In genomic region chr7:104534149-104534548, GRCh38 we compare ENCODE assay signal across 34 cellular contexts.
"Had no signal": no experiment of that assay in that cellular context is flagged by ENCODE, and none has a peak within 500 bp of the region (broad histone marks: within the 10 kb centered on the region; RNA-seq: fewer than 3 reads in every experiment).

No MANE protein-coding gene starts in this region.

- H3K4me2 ChIP-seq: KMS-11 had no signal

- H3K4me3 ChIP-seq: MG63 had no signal

- H3K27ac ChIP-seq: KMS-11 had no signal

- DNase-seq: Karpas-422, Kasumi-1, MG63, MM.1S, MV-4-11, NCI-H1048, NCI-H1092, NCI-H1092 treated with DMSO at 0.1 percent for 48 hours, NCI-H1105, NCI-H1105 treated with DMSO at 0.1 percent for 48 hours, NCI-H1417, NCI-H1417 treated with DMSO at 0.1 percent for 48 hours, NCI-H1436, NCI-H1436 treated with DMSO at 0.1 percent for 48 hours, NCI-H146, NCI-H1694, NCI-H1694 treated with DMSO at 0.1 percent for 48 hours, NCI-H187 treated with DMSO at 0.1 percent for 48 hours, NCI-H1930, NCI-H2029, NCI-H2029 treated with DMSO at 0.1 percent for 48 hours, NCI-H2081, NCI-H2081 treated with DMSO at 0.1 percent for 48 hours, NCI-H2107, NCI-H2171, NCI-H2171 treated with DMSO at 0.1 percent for 48 hours, NCI-H2227 treated with DMSO at 0.1 percent for 48 hours, NCI-H226, NCI-H345, NCI-H446, NCI-H446 treated with DMSO at 0.1 percent for 48 hours, NCI-H510A, NCI-H510A treated with DMSO at 0.1 percent for 48 hours had no signal

- H3K9me3 ChIP-seq: MG63 had no signal

- H3K9ac ChIP-seq: KMS-11 had no signal

- H3K36me3 ChIP-seq: MG63 had no signal

- H3K27me3 ChIP-seq: MG63 had no signal
